Comparison of ENCODE assay signal across 9 cellular contexts in the genomic region with DNA sequence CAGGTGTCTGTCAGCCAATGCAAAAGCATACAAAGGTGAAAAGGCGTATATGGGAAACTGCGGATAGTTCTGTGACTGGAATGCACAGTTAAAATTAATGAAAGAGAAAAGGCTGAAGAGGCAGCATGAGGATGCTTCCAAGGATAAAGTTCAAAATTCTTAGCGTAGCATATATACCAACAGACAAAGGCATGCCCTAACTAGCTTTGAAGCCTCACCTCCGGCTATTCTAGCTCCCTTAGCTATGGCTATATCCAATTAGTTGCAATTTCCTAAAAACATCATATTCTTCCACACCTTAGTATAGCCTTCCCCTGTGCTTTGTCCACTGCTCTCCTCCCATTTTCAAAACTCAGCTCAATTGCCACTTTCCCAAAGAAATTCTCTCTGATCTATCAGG. TPM values are rescaled to one million over a fixed set of nuclear protein-coding genes. Genes with fewer than 3 reads are reported as not detected.
DNase-seq lines count a peak whose midpoint lies in the region; ATAC-seq and TF ChIP-seq lines count a peak whose summit lies in the region.
"Had no signal": no experiment of that assay in that cellular context is flagged by ENCODE, and none has a peak within 500 bp of the region (broad histone marks: within the 10 kb centered on the region; RNA-seq: fewer than 3 reads in every experiment).

No MANE protein-coding gene starts in this region.

- TF ChIP-seq POLR2A in Peyer's patch (IDR thresholded peaks at IDR 0.05), result no peak

- no peak for ATAC-seq in GM18909 (IDR thresholded peaks at IDR 0.05; ENCODE audit: poor library complexity, unreplicated experiment)

- H3K36me3 ChIP-seq in SK-N-MC (ENCODE audit: insufficient read depth, low read length), result peaks cover 54% of the 10 kb centered on the region
- H3K36me3 ChIP-seq in Peyer's patch, result peaks cover 0 to 19% (median 0%) of the 10 kb centered on the region in 3 donors

- H3K27ac ChIP-seq in SK-N-MC, result peak overlapping the region; percentile 88
- peak overlapping the region in 1 of 4 donors; percentile 98 for H3K27ac ChIP-seq in Peyer's patch

- no peaks in the 10 kb centered on the region for H3K9me3 ChIP-seq in SK-N-MC (ENCODE audit: low read depth, low read length)
- H3K9me3 ChIP-seq in Peyer's patch, result no peaks in the 10 kb centered on the region

- H3K9ac ChIP-seq in SK-N-MC (ENCODE audit: insufficient read length), result peak overlapping the region; percentile 97

- TF ChIP-seq CTCF in fibroblast of mammary gland (conservative IDR thresholded peaks at IDR 0.05; ENCODE audit: control insufficient read depth, insufficient read depth, low read depth, low read length) (no peak), retinal pigment epithelial cell (conservative IDR thresholded peaks at IDR 0.05; ENCODE audit: low read depth, low read length) (no peak), Peyer's patch (IDR thresholded peaks at IDR 0.05) (no peak)

- no peaks in the 10 kb centered on the region for H3K27me3 ChIP-seq in Peyer's patch

- H3K4me3 ChIP-seq in GM08714 (ENCODE audit: low read length) (peak overlapping the region; percentile 90), SK-N-MC (peak overlapping the region; percentile 96), fibroblast of mammary gland (ENCODE audit: control insufficient read depth, low read depth, low read length) (peak overlapping the region; percentile 97), retinal pigment epithelial cell (ENCODE audit: low read length) (peak overlapping the region; percentile 97), Peyer's patch (peak overlapping the region in 2 of 4 donors; percentile 85 to 98)

- DNase-seq in SK-N-MC (ENCODE audit: low read depth, low spot score) (no peak), fibroblast of mammary gland (ENCODE audit: low read depth) (no peak), retinal pigment epithelial cell (ENCODE audit: low read depth) (no peak), nucleus accumbens (lab: John Stamatoyannopoulos, UW) (no peak), Peyer's patch (no peak), COLO829 (ENCODE audit: low spot score) (no peak)
- DNase-seq: Kasumi-1 had no signal

- peaks cover 3 to 47% (median 14%) of the 10 kb centered on the region in 4 donors for H3K4me1 ChIP-seq in Peyer's patch

RNA-seq across cellular contexts. Expression of a gene that starts 1.4 kb away (rescaled TPM):
- total RNA-seq in Peyer's patch, result 10 to 100 TPM; 13.9 to 47.7 (median 43.5) TPM

RNA-seq across cellular contexts. Expression of a gene that starts 22.2 kb away (rescaled TPM):
- total RNA-seq in Peyer's patch, result 10 to 100 TPM; 16.7 to 22.8 (median 19.6) TPM

RNA-seq across cellular contexts. Expression of a gene that starts 52.8 kb away (rescaled TPM):
- 10 to 100 TPM in 3 of 4 donors, 1 to 10 TPM in 1; 9.3 to 17.3 (median 10.9) TPM for total RNA-seq in Peyer's patch
